Comparison of ENCODE assay signal across 13 cellular contexts in the genomic region with DNA sequence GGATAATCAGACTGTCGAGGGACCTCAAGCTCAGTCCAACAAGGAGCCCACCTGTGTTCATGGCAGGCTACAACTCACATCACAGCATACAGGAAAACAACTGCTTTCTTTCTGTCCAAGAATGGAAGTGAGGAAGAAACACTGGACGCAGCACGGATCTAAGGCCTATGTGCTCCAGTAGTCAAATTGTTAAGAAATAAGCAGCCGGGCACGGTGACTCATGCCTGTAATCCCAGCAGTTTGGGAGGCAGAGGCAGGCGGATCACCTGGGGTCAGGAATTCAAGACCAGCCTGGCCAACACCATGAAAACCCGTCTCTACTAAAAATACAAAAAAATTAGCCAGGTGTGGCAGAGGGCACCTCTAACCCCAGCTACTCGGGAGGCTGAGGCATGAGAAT.
A peak's percentile ranks its signal among the peaks of the same experiment; 100 is the strongest.
DNase-seq lines count a peak whose midpoint lies in the region; ATAC-seq and TF ChIP-seq lines count a peak whose summit lies in the region.
"Had no signal": no experiment of that assay in that cellular context is flagged by ENCODE, and none has a peak within 500 bp of the region (broad histone marks: within the 10 kb centered on the region; RNA-seq: fewer than 3 reads in every experiment).

No MANE protein-coding gene starts in this region.

- H3K27ac ChIP-seq in brain microvascular endothelial cell, result no peak overlapping the region
- H3K27ac ChIP-seq in smooth muscle cell (ENCODE audit: low read depth), result peak overlapping the region; percentile 20
- H3K27ac ChIP-seq: left ventricle myocardium inferior, suprapubic skin had no signal

- no peaks in the 10 kb centered on the region for H3K9me3 ChIP-seq in smooth muscle cell (replicated peaks; ENCODE audit: low read depth)
- H3K9me3 ChIP-seq: left ventricle myocardium inferior, suprapubic skin had no signal

- no peak overlapping the region for H3K9ac ChIP-seq in smooth muscle cell (ENCODE audit: low read depth)

- peak; percentile 76 for TF ChIP-seq EP300 in Ishikawa (IDR thresholded peaks at IDR 0.05; ENCODE audit: borderline replicate concordance)

- H3F3A ChIP-seq in smooth muscle cell (ENCODE audit: low read depth), result no peaks in the 10 kb centered on the region

- peaks cover 11% of the 10 kb centered on the region for H3K4me1 ChIP-seq in smooth muscle cell (ENCODE audit: low read depth)
- H3K4me1 ChIP-seq: left ventricle myocardium inferior had no signal

- H3K36me3 ChIP-seq in brain microvascular endothelial cell (replicated peaks) (no peaks in the 10 kb centered on the region), smooth muscle cell (ENCODE audit: low read depth) (no peaks in the 10 kb centered on the region)
- H3K36me3 ChIP-seq: left ventricle myocardium inferior, suprapubic skin had no signal

- intact Hi-C loops in left colon (cut with DNase I, micrococcal nuclease), result no loop called here

- peak; percentile 59 for DNase-seq in brain microvascular endothelial cell
- DNase-seq in islet precursor cell, result peak; percentile 86
- no peak for DNase-seq in smooth muscle cell (lab: John Stamatoyannopoulos, UW; ENCODE audit: unreplicated experiment)
- DNase-seq in CD1c-positive myeloid dendritic cell (ENCODE audit: extremely low spot score), result no peak
- DNase-seq in foreskin melanocyte, result no peak
- DNase-seq in left colon, result no peak
- DNase-seq: central memory CD4-positive, alpha-beta T cell; DMS153; left ventricle myocardium inferior; NCI-H524 treated with DMSO at 0.1 percent for 48 hours had no signal

- in situ Hi-C loops in brain microvascular endothelial cell (cut with HindIII; ENCODE audit: low pct_ligation_motif_present, low sequenced_read_pairs), result no loop called here

- H3K4me3 ChIP-seq in brain microvascular endothelial cell (ENCODE audit: low read depth, low read length) (no peak overlapping the region), smooth muscle cell (no peak overlapping the region)
- H3K4me3 ChIP-seq: left ventricle myocardium inferior, suprapubic skin had no signal

- H2AFZ ChIP-seq in smooth muscle cell (ENCODE audit: low read depth), result no peak overlapping the region

- H3K27me3 ChIP-seq in brain microvascular endothelial cell (replicated peaks) (no peaks in the 10 kb centered on the region), smooth muscle cell (ENCODE audit: low read depth) (no peaks in the 10 kb centered on the region)
- H3K27me3 ChIP-seq: suprapubic skin had no signal

- TF ChIP-seq CTCF in brain microvascular endothelial cell (IDR thresholded peaks at IDR 0.05; ENCODE audit: low read depth, low read length, missing control alignments), result no peak
- no peak for TF ChIP-seq CTCF in smooth muscle cell (IDR thresholded peaks at IDR 0.05; ENCODE audit: borderline replicate concordance, insufficient read depth, poor library complexity, severe bottlenecking)

- ATAC-seq in GM21723 (IDR thresholded peaks at IDR 0.05; ENCODE audit: unreplicated experiment), result no peak
- ATAC-seq in left colon, result no peak

- 21% methylated on average over 8 of the region's 8 CpGs for WGBS in smooth muscle cell (ENCODE audit: low lambda C conversion rate)

- TF ChIP-seq RAD21 in Ishikawa (IDR thresholded peaks at IDR 0.05; ENCODE audit: low read depth), result no peak; the same call in 1 of the 2 replicates

- H3K4me2 ChIP-seq in smooth muscle cell, result peak overlapping the region; percentile 49

- H4K20me1 ChIP-seq in smooth muscle cell (ENCODE audit: low read depth), result no peaks in the 10 kb centered on the region

- no peaks in the 10 kb centered on the region for H3K79me2 ChIP-seq in smooth muscle cell (ENCODE audit: low read depth)

TF ChIP-seq in Ishikawa, 13 proteins besides CTCF, POLR2A, EP300 and RAD21:
- peak; percentile 30; the same call in 1 of the 2 replicates for TF ChIP-seq FOXM1 (IDR thresholded peaks at IDR 0.05; ENCODE audit: borderline replicate concordance, low read depth)
- TF ChIP-seq YY1 (IDR thresholded peaks at IDR 0.05; ENCODE audit: low read depth), result no peak
- TF ChIP-seq USF1 (IDR thresholded peaks at IDR 0.05), result no peak
- peak; percentile 35; the same call in 1 of the 2 replicates for TF ChIP-seq NFIC (IDR thresholded peaks at IDR 0.05)
- 0 out of 2 replicates have a peak, but pooled peaks have one; percentile 34 for TF ChIP-seq MAX (IDR thresholded peaks at IDR 0.05)
- no peak for TF ChIP-seq EGR1 (IDR thresholded peaks at IDR 0.05)
- TF ChIP-seq, protein P1, sequence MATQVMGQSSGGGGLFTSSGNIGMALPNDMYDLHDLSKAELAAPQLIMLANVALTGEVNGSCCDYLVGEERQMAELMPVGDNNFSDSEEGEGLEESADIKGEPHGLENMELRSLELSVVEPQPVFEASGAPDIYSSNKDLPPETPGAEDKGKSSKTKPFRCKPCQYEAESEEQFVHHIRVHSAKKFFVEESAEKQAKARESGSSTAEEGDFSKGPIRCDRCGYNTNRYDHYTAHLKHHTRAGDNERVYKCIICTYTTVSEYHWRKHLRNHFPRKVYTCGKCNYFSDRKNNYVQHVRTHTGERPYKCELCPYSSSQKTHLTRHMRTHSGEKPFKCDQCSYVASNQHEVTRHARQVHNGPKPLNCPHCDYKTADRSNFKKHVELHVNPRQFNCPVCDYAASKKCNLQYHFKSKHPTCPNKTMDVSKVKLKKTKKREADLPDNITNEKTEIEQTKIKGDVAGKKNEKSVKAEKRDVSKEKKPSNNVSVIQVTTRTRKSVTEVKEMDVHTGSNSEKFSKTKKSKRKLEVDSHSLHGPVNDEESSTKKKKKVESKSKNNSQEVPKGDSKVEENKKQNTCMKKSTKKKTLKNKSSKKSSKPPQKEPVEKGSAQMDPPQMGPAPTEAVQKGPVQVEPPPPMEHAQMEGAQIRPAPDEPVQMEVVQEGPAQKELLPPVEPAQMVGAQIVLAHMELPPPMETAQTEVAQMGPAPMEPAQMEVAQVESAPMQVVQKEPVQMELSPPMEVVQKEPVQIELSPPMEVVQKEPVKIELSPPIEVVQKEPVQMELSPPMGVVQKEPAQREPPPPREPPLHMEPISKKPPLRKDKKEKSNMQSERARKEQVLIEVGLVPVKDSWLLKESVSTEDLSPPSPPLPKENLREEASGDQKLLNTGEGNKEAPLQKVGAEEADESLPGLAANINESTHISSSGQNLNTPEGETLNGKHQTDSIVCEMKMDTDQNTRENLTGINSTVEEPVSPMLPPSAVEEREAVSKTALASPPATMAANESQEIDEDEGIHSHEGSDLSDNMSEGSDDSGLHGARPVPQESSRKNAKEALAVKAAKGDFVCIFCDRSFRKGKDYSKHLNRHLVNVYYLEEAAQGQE (IDR thresholded peaks at IDR 0.05; ENCODE audit: low read depth), result no peak
- TF ChIP-seq ZBTB7A (IDR thresholded peaks at IDR 0.05; ENCODE audit: low read depth), result no peak
- TF ChIP-seq TEAD4 (IDR thresholded peaks at IDR 0.05), result peak; percentile 85
- no peak for TF ChIP-seq TAF1 (IDR thresholded peaks at IDR 0.05; ENCODE audit: low read depth)
- TF ChIP-seq CEBPB (IDR thresholded peaks at IDR 0.05), result peak; percentile 65; the same call in 1 of the 2 replicates
- no peak for TF ChIP-seq CREB1 (IDR thresholded peaks at IDR 0.05; ENCODE audit: low read depth)
- TF ChIP-seq TCF12 (IDR thresholded peaks at IDR 0.05; ENCODE audit: low read depth), result peak; percentile 83

Comparison
In these comparisons a context has a peak if more than half of its experiments do, and no peak if none do; other contexts are left out.
1. DNase-seq: peak in brain microvascular endothelial cell (single experiment) and islet precursor cell (single experiment); none in smooth muscle cell (single experiment), CD1c-positive myeloid dendritic cell (single experiment), foreskin melanocyte (single experiment) and left colon (0 of 2).